In the genomic region with DNA sequence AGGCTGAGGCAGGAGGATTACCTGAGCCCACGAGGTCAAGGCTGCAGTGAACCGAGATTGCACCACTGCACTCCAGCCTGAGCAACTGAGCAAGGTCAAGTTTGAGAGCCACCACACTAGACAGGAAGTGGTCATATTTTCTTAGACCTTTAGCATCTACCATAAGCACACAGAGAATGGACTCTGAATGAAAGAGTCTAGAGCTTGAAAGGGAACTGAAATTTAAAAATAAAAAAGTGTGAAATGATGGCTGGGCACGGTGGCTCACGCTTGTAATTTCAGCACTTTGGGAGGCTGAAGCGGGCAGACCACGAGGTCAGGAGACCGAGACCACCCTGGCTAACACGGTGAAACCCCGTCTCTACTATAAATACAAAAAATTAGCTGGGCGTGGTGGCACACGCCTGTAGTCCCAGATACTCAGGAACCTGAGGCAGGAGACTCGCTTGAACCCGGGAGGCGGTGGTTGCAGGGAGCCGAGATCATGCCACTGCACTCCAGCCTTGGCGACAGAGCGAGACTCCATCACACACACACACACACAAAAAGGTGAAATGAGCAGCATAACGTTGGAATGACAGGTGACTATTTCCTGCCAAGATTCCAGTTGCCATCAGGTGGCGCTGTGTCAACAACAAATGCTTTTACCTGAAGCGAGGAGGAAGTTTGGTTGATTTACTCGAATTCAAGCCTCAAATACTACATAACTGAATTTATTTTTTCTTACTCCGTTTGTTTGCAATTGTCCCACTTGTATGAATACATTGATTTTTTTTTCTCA, we compare ENCODE assay signal across 8 cellular contexts. TPM values are rescaled to one million over a fixed set of nuclear protein-coding genes. Genes with fewer than 3 reads are reported as not detected.
DNase-seq lines count a peak whose midpoint lies in the region; ATAC-seq, FAIRE-seq and TF ChIP-seq lines count a peak whose summit lies in the region.

No MANE protein-coding gene starts in this region.

- H3K9me3 ChIP-seq in WERI-Rb-1 (ENCODE audit: severe bottlenecking), result no peaks in the 10 kb centered on the region

- TF ChIP-seq CTCF in WERI-Rb-1 (IDR thresholded peaks at IDR 0.05; ENCODE audit: low read depth, low read length) (peak; percentile 84), bronchial epithelial cell (IDR thresholded peaks at IDR 0.05; ENCODE audit: insufficient read depth, low read length, severe bottlenecking) (peak; percentile 80)

- no peak overlapping the region for H3K27ac ChIP-seq in WERI-Rb-1

- no peaks in the 10 kb centered on the region for H3K27me3 ChIP-seq in WERI-Rb-1 (ENCODE audit: insufficient read depth, low read depth, severe bottlenecking)
- no peaks in the 10 kb centered on the region for H3K27me3 ChIP-seq in bronchial epithelial cell (ENCODE audit: control insufficient read depth, insufficient read depth, low read length)

- DNase-seq in NCI-H524 (lab: John Stamatoyannopoulos, UW), result peak; percentile 24 to 60
- no peak for DNase-seq in NCI-H524 treated with DMSO at 0.1 percent for 48 hours (lab: John Stamatoyannopoulos, UW)
- peak; percentile 69 for DNase-seq in NCI-H1694 treated with DMSO at 0.1 percent for 48 hours (lab: John Stamatoyannopoulos, UW)
- DNase-seq in WERI-Rb-1, result peak; percentile 73
- peak; percentile 77 for DNase-seq in bronchial epithelial cell (ENCODE audit: low read depth)
- peak; percentile 87 for DNase-seq in stimulated activated CD4-positive, alpha-beta T cell treated with anti-CD3 and anti-CD28 coated beads, Interleukin-15, amount 100 ng/mL, for 24 hours

- FAIRE-seq in bronchial epithelial cell (lab: Jason Lieb, UNC) (no peak), islet of Langerhans (lab: Jason Lieb, UNC) (peak; percentile 90)

- H3K36me3 ChIP-seq in WERI-Rb-1 (no peaks in the 10 kb centered on the region), bronchial epithelial cell (ENCODE audit: control insufficient read depth, insufficient read depth, low read length) (no peaks in the 10 kb centered on the region)

- H3K4me3 ChIP-seq in WERI-Rb-1 (ENCODE audit: low read depth, low read length) (no peak overlapping the region), bronchial epithelial cell (ENCODE audit: low read depth, low read length) (no peak overlapping the region)

- ATAC-seq in HG02885 (IDR thresholded peaks at IDR 0.05; ENCODE audit: poor library complexity, unreplicated experiment), result peak; percentile 86

RNA-seq across cellular contexts. Expression of a gene that starts 21.3 kb away (rescaled TPM):
- total RNA-seq in bronchial epithelial cell, result 59.5 and 80.5 TPM in 2 replicates

RNA-seq across cellular contexts. Expression of a gene that starts 30.4 kb away (rescaled TPM):
- 13.2 and 21.9 TPM in 2 replicates for total RNA-seq in bronchial epithelial cell
